ENCODE assay signal across 1 cellular context in the genomic region with DNA sequence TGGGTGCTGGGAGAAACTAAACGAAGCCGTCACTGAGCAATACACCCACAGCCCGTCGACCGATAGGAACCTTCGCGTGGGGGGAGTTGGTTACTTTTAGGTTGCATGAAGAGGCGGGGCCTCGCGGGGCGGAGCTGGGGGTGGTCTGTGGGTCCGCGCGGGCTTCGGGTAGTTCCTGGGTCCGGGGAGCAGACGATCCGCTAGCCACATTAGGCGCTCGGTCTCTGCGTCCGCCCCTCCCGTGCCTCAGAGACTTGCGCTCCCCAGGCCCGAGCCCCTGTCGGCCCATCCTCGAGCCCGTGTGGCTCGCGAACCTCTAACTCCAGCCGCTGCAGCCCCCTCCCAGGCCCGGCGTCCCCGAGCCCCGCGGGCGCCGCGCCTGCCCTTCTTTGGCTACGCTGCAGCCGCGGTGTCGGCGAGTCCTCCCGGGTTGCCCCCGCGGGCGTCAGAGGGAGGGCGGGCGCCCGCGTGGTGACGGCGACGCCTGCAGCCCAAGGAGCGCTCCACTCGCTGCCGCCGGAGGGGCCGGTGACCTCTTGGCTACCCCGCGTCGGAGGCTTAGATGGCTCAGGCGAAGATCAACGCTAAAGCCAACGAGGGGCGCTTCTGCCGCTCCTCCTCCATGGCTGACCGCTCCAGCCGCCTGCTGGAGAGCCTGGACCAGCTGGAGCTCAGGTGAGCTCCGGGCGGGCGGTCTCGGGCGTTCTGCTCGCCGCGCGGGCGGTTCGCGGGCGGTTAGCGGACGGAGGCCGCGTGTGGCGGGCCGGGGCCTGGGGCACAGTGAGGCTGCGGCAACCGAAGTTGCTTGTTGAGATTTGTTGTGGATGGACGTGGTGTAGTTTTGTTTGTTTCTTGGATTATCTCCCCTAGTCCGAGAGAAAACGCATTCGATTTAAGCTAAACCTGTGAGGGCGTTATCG.
TF ChIP-seq lines count a peak whose summit lies in the region.

A gene (plus strand): TSS at position 191 of the 920 bp plus-strand sequence. CDS start 372 bp downstream, at position 563.

TF ChIP-seq in K562, 482 proteins besides CTCF, POLR2A, EP300 and RAD21 (continued from another document and continues in another):
- TF ChIP-seq, protein P1, sequence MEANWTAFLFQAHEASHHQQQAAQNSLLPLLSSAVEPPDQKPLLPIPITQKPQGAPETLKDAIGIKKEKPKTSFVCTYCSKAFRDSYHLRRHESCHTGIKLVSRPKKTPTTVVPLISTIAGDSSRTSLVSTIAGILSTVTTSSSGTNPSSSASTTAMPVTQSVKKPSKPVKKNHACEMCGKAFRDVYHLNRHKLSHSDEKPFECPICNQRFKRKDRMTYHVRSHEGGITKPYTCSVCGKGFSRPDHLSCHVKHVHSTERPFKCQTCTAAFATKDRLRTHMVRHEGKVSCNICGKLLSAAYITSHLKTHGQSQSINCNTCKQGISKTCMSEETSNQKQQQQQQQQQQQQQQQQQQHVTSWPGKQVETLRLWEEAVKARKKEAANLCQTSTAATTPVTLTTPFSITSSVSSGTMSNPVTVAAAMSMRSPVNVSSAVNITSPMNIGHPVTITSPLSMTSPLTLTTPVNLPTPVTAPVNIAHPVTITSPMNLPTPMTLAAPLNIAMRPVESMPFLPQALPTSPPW (CRISPR knock-in tag; IDR thresholded peaks at IDR 0.05): peak; percentile 95
- TF ChIP-seq RAD51 (IDR thresholded peaks at IDR 0.05; ENCODE audit: borderline replicate concordance, low read depth): no peak
- TF ChIP-seq LCOR (CRISPR knock-in tag; IDR thresholded peaks at IDR 0.05): no peak
- peak in 1 of 2 experiments; percentile 90; a peak in 2 of 4 replicates for TF ChIP-seq SRF (CRISPR knock-in tag; IDR thresholded peaks at IDR 0.05)
- no peak for TF ChIP-seq NFIX (CRISPR knock-in tag; IDR thresholded peaks at IDR 0.05; ENCODE audit: low read depth)
- TF ChIP-seq CC2D1A (IDR thresholded peaks at IDR 0.05): no peak
- TF ChIP-seq BRCA1 (IDR thresholded peaks at IDR 0.05): no peak
- no peak for TF ChIP-seq BRCA1 (CRISPR knock-in tag; IDR thresholded peaks at IDR 0.05)
- TF ChIP-seq, protein P2, sequence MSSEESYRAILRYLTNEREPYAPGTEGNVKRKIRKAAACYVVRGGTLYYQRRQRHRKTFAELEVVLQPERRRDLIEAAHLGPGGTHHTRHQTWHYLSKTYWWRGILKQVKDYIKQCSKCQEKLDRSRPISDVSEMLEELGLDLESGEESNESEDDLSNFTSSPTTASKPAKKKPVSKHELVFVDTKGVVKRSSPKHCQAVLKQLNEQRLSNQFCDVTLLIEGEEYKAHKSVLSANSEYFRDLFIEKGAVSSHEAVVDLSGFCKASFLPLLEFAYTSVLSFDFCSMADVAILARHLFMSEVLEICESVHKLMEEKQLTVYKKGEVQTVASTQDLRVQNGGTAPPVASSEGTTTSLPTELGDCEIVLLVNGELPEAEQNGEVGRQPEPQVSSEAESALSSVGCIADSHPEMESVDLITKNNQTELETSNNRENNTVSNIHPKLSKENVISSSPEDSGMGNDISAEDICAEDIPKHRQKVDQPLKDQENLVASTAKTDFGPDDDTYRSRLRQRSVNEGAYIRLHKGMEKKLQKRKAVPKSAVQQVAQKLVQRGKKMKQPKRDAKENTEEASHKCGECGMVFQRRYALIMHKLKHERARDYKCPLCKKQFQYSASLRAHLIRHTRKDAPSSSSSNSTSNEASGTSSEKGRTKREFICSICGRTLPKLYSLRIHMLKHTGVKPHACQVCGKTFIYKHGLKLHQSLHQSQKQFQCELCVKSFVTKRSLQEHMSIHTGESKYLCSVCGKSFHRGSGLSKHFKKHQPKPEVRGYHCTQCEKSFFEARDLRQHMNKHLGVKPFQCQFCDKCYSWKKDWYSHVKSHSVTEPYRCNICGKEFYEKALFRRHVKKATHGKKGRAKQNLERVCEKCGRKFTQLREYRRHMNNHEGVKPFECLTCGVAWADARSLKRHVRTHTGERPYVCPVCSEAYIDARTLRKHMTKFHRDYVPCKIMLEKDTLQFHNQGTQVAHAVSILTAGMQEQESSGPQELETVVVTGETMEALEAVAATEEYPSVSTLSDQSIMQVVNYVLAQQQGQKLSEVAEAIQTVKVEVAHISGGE (CRISPR knock-in tag; IDR thresholded peaks at IDR 0.05): peak in 1 of 3 experiments; percentile 80; a peak in 2 of 6 replicates
- no peak for TF ChIP-seq NUFIP1 (IDR thresholded peaks at IDR 0.05; ENCODE audit: partially characterized antibody)
- peak; percentile 65; the same call in 1 of the 2 replicates for TF ChIP-seq KAT7 (CRISPR knock-in tag; IDR thresholded peaks at IDR 0.05; ENCODE audit: borderline replicate concordance)
- TF ChIP-seq EP400 (IDR thresholded peaks at IDR 0.05): peak; percentile 78
- TF ChIP-seq NFRKB (IDR thresholded peaks at IDR 0.05; ENCODE audit: low read depth): peak; percentile 32; the same call in 1 of the 2 replicates
- no peak; the same call in 1 of the 2 replicates for TF ChIP-seq FOSL1 (tag; conservative IDR thresholded peaks at IDR 0.05)
- TF ChIP-seq, protein P3, sequence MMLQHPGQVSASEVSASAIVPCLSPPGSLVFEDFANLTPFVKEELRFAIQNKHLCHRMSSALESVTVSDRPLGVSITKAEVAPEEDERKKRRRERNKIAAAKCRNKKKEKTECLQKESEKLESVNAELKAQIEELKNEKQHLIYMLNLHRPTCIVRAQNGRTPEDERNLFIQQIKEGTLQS (IDR thresholded peaks at IDR 0.05): no peak
- TF ChIP-seq, protein P3 (CRISPR knock-in tag; conservative IDR thresholded peaks at IDR 0.05): 0 out of 2 replicates have a peak, but pooled peaks have one; percentile 9
- TF ChIP-seq HNRNPLL (IDR thresholded peaks at IDR 0.05; ENCODE audit: low read depth, low read length, poor library complexity, severe bottlenecking): peak; percentile 75
- peak; percentile 83 to 96 for TF ChIP-seq NONO (IDR thresholded peaks at IDR 0.05; ENCODE audit: low read depth in 2 of 2, low read length in 1 of 2)
- TF ChIP-seq HNRNPH1 (optimal IDR thresholded peaks at IDR 0.05; ENCODE audit: low read depth, low read length): no peak
- TF ChIP-seq STAT5B (CRISPR knock-in tag; IDR thresholded peaks at IDR 0.05): no peak
- TF ChIP-seq ZZZ3 (IDR thresholded peaks at IDR 0.05): no peak
- TF ChIP-seq NFE2 (IDR thresholded peaks at IDR 0.05; ENCODE audit: low read depth): no peak
- TF ChIP-seq SMARCE1 (IDR thresholded peaks at IDR 0.05): no peak
- no peak for TF ChIP-seq HDAC6 (IDR thresholded peaks at IDR 0.05; ENCODE audit: low read depth, low read length)
- no peak for TF ChIP-seq ZNF586 (CRISPR knock-in tag; conservative IDR thresholded peaks at IDR 0.05)
- TF ChIP-seq HLTF (IDR thresholded peaks at IDR 0.05): no peak
- TF ChIP-seq TCFL5 (CRISPR knock-in tag; conservative IDR thresholded peaks at IDR 0.05): no peak
- TF ChIP-seq CBX3 (IDR thresholded peaks at IDR 0.05; ENCODE audit: borderline replicate concordance in 1 of 2, low read length in 2 of 2): no peak
- TF ChIP-seq CBFA2T2 (conservative IDR thresholded peaks at IDR 0.05): no peak
- TF ChIP-seq ZNF212 (CRISPR knock-in tag; IDR thresholded peaks at IDR 0.05): no peak
- peak; percentile 83 for TF ChIP-seq MBD2 (IDR thresholded peaks at IDR 0.05; ENCODE audit: borderline replicate concordance, low read depth)
- TF ChIP-seq NR2F6 (CRISPR knock-in tag; IDR thresholded peaks at IDR 0.05): 0 out of 2 replicates have a peak, but pooled peaks have one; percentile 74
- TF ChIP-seq JUN (IDR thresholded peaks at IDR 0.05; ENCODE audit: borderline replicate concordance, low read depth, low read length): no peak
- peak; percentile 14; the same call in 1 of the 2 replicates for TF ChIP-seq JUN (CRISPR knock-in tag; IDR thresholded peaks at IDR 0.05; ENCODE audit: borderline replicate concordance)
- TF ChIP-seq, protein P4, sequence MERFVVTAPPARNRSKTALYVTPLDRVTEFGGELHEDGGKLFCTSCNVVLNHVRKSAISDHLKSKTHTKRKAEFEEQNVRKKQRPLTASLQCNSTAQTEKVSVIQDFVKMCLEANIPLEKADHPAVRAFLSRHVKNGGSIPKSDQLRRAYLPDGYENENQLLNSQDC (CRISPR knock-in tag; IDR thresholded peaks at IDR 0.05): no peak
- TF ChIP-seq NCOA2 (IDR thresholded peaks at IDR 0.05; ENCODE audit: partially characterized antibody in 2 of 2): no peak
- no peak for TF ChIP-seq CHD4 (IDR thresholded peaks at IDR 0.05; ENCODE audit: insufficient read depth, insufficient replicate concordance, low read depth, low read length, poor library complexity, severe bottlenecking)
- TF ChIP-seq, protein P5, sequence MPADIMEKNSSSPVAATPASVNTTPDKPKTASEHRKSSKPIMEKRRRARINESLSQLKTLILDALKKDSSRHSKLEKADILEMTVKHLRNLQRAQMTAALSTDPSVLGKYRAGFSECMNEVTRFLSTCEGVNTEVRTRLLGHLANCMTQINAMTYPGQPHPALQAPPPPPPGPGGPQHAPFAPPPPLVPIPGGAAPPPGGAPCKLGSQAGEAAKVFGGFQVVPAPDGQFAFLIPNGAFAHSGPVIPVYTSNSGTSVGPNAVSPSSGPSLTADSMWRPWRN (IDR thresholded peaks at IDR 0.05; ENCODE audit: low read depth): no peak; the same call in 1 of the 2 replicates
- TF ChIP-seq, protein P6, sequence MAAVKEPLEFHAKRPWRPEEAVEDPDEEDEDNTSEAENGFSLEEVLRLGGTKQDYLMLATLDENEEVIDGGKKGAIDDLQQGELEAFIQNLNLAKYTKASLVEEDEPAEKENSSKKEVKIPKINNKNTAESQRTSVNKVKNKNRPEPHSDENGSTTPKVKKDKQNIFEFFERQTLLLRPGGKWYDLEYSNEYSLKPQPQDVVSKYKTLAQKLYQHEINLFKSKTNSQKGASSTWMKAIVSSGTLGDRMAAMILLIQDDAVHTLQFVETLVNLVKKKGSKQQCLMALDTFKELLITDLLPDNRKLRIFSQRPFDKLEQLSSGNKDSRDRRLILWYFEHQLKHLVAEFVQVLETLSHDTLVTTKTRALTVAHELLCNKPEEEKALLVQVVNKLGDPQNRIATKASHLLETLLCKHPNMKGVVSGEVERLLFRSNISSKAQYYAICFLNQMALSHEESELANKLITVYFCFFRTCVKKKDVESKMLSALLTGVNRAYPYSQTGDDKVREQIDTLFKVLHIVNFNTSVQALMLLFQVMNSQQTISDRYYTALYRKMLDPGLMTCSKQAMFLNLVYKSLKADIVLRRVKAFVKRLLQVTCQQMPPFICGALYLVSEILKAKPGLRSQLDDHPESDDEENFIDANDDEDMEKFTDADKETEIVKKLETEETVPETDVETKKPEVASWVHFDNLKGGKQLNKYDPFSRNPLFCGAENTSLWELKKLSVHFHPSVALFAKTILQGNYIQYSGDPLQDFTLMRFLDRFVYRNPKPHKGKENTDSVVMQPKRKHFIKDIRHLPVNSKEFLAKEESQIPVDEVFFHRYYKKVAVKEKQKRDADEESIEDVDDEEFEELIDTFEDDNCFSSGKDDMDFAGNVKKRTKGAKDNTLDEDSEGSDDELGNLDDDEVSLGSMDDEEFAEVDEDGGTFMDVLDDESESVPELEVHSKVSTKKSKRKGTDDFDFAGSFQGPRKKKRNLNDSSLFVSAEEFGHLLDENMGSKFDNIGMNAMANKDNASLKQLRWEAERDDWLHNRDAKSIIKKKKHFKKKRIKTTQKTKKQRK (IDR thresholded peaks at IDR 0.05; ENCODE audit: borderline replicate concordance, low read depth, low read length): no peak
- TF ChIP-seq ZFX (CRISPR knock-in tag; IDR thresholded peaks at IDR 0.05): peak; percentile 82
- TF ChIP-seq POLR2AphosphoS5 (IDR thresholded peaks at IDR 0.05; ENCODE audit: control insufficient read depth, insufficient read depth, low read depth, low read length): peak; percentile 62; the same call in 1 of the 2 replicates
- TF ChIP-seq SAFB2 (IDR thresholded peaks at IDR 0.05; ENCODE audit: borderline replicate concordance, low read depth, low read length, severe bottlenecking): no peak
- no peak for TF ChIP-seq TARDBP (IDR thresholded peaks at IDR 0.05)
- 0 out of 2 replicates have a peak, but pooled peaks have one; percentile 1 for TF ChIP-seq ERF (CRISPR knock-in tag; IDR thresholded peaks at IDR 0.05)
- TF ChIP-seq ZNF76 (CRISPR knock-in tag; IDR thresholded peaks at IDR 0.05; ENCODE audit: borderline replicate concordance): no peak
- TF ChIP-seq, protein P7, sequence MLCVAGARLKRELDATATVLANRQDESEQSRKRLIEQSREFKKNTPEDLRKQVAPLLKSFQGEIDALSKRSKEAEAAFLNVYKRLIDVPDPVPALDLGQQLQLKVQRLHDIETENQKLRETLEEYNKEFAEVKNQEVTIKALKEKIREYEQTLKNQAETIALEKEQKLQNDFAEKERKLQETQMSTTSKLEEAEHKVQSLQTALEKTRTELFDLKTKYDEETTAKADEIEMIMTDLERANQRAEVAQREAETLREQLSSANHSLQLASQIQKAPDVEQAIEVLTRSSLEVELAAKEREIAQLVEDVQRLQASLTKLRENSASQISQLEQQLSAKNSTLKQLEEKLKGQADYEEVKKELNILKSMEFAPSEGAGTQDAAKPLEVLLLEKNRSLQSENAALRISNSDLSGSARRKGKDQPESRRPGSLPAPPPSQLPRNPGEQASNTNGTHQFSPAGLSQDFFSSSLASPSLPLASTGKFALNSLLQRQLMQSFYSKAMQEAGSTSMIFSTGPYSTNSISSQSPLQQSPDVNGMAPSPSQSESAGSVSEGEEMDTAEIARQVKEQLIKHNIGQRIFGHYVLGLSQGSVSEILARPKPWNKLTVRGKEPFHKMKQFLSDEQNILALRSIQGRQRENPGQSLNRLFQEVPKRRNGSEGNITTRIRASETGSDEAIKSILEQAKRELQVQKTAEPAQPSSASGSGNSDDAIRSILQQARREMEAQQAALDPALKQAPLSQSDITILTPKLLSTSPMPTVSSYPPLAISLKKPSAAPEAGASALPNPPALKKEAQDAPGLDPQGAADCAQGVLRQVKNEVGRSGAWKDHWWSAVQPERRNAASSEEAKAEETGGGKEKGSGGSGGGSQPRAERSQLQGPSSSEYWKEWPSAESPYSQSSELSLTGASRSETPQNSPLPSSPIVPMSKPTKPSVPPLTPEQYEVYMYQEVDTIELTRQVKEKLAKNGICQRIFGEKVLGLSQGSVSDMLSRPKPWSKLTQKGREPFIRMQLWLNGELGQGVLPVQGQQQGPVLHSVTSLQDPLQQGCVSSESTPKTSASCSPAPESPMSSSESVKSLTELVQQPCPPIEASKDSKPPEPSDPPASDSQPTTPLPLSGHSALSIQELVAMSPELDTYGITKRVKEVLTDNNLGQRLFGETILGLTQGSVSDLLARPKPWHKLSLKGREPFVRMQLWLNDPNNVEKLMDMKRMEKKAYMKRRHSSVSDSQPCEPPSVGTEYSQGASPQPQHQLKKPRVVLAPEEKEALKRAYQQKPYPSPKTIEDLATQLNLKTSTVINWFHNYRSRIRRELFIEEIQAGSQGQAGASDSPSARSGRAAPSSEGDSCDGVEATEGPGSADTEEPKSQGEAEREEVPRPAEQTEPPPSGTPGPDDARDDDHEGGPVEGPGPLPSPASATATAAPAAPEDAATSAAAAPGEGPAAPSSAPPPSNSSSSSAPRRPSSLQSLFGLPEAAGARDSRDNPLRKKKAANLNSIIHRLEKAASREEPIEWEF (CRISPR knock-in tag; IDR thresholded peaks at IDR 0.05): no peak
- TF ChIP-seq SRSF9 (IDR thresholded peaks at IDR 0.05; ENCODE audit: borderline replicate concordance, low read depth, low read length): no peak
